1 cellular context compared by ENCODE assay signal in genomic region chr2:33135645-33136044, GRCh38.
TF ChIP-seq lines count a peak whose summit lies in the region.

No MANE protein-coding gene starts in this region.

TF ChIP-seq in GM23338, 12 proteins besides CTCF, POLR2A, EP300 and RAD21 (continued from another document):
- TF ChIP-seq, protein P1, sequence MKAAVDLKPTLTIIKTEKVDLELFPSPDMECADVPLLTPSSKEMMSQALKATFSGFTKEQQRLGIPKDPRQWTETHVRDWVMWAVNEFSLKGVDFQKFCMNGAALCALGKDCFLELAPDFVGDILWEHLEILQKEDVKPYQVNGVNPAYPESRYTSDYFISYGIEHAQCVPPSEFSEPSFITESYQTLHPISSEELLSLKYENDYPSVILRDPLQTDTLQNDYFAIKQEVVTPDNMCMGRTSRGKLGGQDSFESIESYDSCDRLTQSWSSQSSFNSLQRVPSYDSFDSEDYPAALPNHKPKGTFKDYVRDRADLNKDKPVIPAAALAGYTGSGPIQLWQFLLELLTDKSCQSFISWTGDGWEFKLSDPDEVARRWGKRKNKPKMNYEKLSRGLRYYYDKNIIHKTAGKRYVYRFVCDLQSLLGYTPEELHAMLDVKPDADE (IDR thresholded peaks at IDR 0.05), result no peak
